Comparison of ENCODE assay signal across 8 cellular contexts in the genomic region with DNA sequence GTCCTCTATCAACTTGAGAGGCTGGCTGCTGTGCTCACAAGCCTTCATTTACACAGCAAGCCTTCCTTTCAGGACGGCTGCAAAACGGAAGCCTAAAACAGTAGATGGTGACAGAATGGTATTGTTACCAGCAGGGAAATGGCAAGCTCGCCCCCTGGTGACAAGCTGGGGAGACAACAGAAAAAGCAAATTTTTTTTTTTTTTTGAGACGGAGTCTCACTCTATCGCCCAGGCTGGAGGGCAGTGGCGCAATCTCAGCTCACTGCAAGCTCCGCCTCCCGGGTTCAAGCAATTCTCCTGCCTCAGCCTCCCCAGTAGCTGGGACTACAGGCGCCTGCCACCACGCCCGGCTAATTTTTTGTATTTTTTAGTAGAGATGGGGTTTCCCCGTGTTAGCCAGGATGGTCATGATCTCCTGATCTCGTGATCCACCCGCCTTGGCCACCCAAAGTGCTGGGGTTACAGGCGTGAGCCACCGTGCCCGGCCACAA. TPM values are rescaled to one million over a fixed set of nuclear protein-coding genes. Genes with fewer than 3 reads are reported as not detected.
DNase-seq lines count a peak whose midpoint lies in the region; ATAC-seq and TF ChIP-seq lines count a peak whose summit lies in the region.
"Not testable (repeated sequence)": the region's sequence is repeated elsewhere in the genome, so short reads cannot be mapped to it uniquely, and the experiment has no call there.

No MANE protein-coding gene starts in this region.

- H3K27me3 ChIP-seq in BLaER1 treated with 17β-estradiol and CSF1 and Interleukin-3, amounts not matched to agents 10 nM and 100 nM; right lobe of liver: not testable (repeated sequence)

- peak overlapping the region in 6 of 11 experiments; percentile 31 to 65 (median 48); a peak in 9 of 22 replicates for H3K9ac ChIP-seq in BLaER1 treated with 17β-estradiol and CSF1 and Interleukin-3, amounts not matched to agents 10 nM and 100 nM

- H3K27ac ChIP-seq in BLaER1 treated with 17β-estradiol and CSF1 and Interleukin-3, amounts not matched to agents 10 nM and 100 nM, result peak overlapping the region in 8 of 11 experiments; percentile 23 to 65 (median 48); a peak in 14 of 22 replicates
- H3K27ac ChIP-seq in KOPT-K1 (ENCODE audit: low read depth, low read length, poor library complexity, severe bottlenecking), result peak overlapping the region; percentile 24
- not testable (repeated sequence) for H3K27ac ChIP-seq in right lobe of liver

- WGBS in right lobe of liver (ENCODE audit: insufficient coverage, low coverage, low lambda C conversion rate, missing lambda C conversion rate), result 56% methylated on average over 10 of the region's 17 CpGs

- peaks cover 0 to 40% (median 18%) of the 10 kb centered on the region in 11 experiments; a peak in 12 of 22 replicates for H4K20me1 ChIP-seq in BLaER1 treated with 17β-estradiol and CSF1 and Interleukin-3, amounts not matched to agents 10 nM and 100 nM

- DNase-seq in OCI-M1 (lab: John Stamatoyannopoulos, UW), result peak; percentile 63
- peak; percentile 40 to 43 for DNase-seq in activated CD8-positive, alpha-beta memory T cell treated with anti-CD3 and anti-CD28 coated beads for 4 hours (ENCODE audit: low read depth in 2 of 2)
- peak; percentile 54 to 86 for DNase-seq in dermis microvascular lymphatic vessel endothelial cell (ENCODE audit: low read depth in 2 of 2)
- peak; percentile 67 to 71 (median 68) for DNase-seq in right lobe of liver
- DNase-seq in stimulated activated CD4-positive, alpha-beta T cell treated with anti-CD3 and anti-CD28 coated beads, TNF-alpha, amount 100 ng/mL, for 24 hours (ENCODE audit: low read depth in 3 of 3), result peak; percentile 52 to 64 (median 60)

- ATAC-seq in GM21423 (IDR thresholded peaks at IDR 0.05; ENCODE audit: unreplicated experiment) (peak; percentile 69), right lobe of liver (peak; percentile 88 to 96 (median 89))

- TF ChIP-seq CTCF in right lobe of liver (IDR thresholded peaks at IDR 0.05), result peak; percentile 63 to 79 (median 70)

- not testable (repeated sequence) for H3K4me3 ChIP-seq in BLaER1 treated with 17β-estradiol and CSF1 and Interleukin-3, amounts not matched to agents 10 nM and 100 nM; right lobe of liver

- not testable (repeated sequence) for TF ChIP-seq POLR2A in right lobe of liver (IDR thresholded peaks at IDR 0.05)

- peaks cover 38 to 83% (median 79%) of the 10 kb centered on the region in 11 experiments for H3K36me3 ChIP-seq in BLaER1 treated with 17β-estradiol and CSF1 and Interleukin-3, amounts not matched to agents 10 nM and 100 nM
- H3K36me3 ChIP-seq in KOPT-K1 (ENCODE audit: insufficient read depth, low read length) (peaks cover 57% of the 10 kb centered on the region), right lobe of liver (peaks cover 0 to 30% (median 5%) of the 10 kb centered on the region in 4 donors)

- H3K9me3 ChIP-seq in BLaER1 treated with 17β-estradiol and CSF1 and Interleukin-3, amounts not matched to agents 10 nM and 100 nM (replicated peaks in 1 of 11); KOPT-K1 (ENCODE audit: insufficient read depth, low read length, poor library complexity, severe bottlenecking); right lobe of liver: not testable (repeated sequence)

- H3K4me2 ChIP-seq in BLaER1 treated with 17β-estradiol and CSF1 and Interleukin-3, amounts not matched to agents 10 nM and 100 nM, result peak overlapping the region in 9 of 11 experiments; percentile 19 to 54 (median 32); a peak in 13 of 22 replicates

- intact Hi-C loops in right lobe of liver (cut with DNase I), result loop anchor here in 1 of 2 donors (10.0 kb wide), 1 partner anchor 282 kb away; the partner anchor contains the start of genes ORC1 and PRPF38A

- peaks cover 7 to 20% (median 14%) of the 10 kb centered on the region in 10 experiments; a peak in 19 of 20 replicates for H3K4me1 ChIP-seq in BLaER1 treated with 17β-estradiol and CSF1 and Interleukin-3, amounts not matched to agents 10 nM and 100 nM
- H3K4me1 ChIP-seq in right lobe of liver, result not testable (repeated sequence)

RNA-seq across cellular contexts. Expression of gene COA7, which starts 11.8 kb away (rescaled TPM):
- 8.3 and 10.4 TPM in 2 replicates for total RNA-seq in dermis microvascular lymphatic vessel endothelial cell
- 10 to 100 TPM; 13.6 to 17.8 (median 15.8) TPM for total RNA-seq in right lobe of liver

RNA-seq across cellular contexts. Expression of gene ZYG11B, which starts 39.9 kb away (rescaled TPM):
- total RNA-seq in dermis microvascular lymphatic vessel endothelial cell (29.5 and 30.8 TPM in 2 replicates), right lobe of liver (10 to 100 TPM; 17.7 to 39.2 (median 30.9) TPM)

RNA-seq across cellular contexts. Expression of gene SHISAL2A, which starts 53.3 kb away (rescaled TPM):
- total RNA-seq in dermis microvascular lymphatic vessel endothelial cell, result not detected in 2 replicates
- not detected for total RNA-seq in right lobe of liver
